28 cellular contexts compared by ENCODE assay signal in the genomic region with DNA sequence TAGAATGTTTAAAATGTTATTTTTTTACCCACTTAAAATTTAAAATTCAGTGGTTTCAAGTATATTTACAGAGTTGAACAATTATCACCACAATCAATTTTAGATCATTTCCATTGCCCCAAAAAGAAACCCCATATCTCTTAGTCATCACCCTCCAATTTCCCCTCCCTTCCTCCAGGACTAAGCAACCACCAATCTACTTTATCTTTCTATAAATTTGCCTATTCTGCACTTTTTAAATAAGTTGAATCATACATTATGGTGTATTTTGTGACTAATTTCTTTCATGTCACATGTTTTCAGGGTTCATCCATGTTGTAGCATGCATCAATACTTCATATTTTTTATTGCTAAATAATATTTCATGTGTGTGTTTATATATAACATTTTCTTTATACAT.
"Had no signal": no experiment of that assay in that cellular context is flagged by ENCODE, and none has a peak within 500 bp of the region (broad histone marks: within the 10 kb centered on the region; RNA-seq: fewer than 3 reads in every experiment).

No MANE protein-coding gene starts in this region.

- H3K9me3 ChIP-seq: esophagus muscularis mucosa, left lung, prostate gland, sigmoid colon, suprapubic skin, transverse colon, upper lobe of right lung had no signal

- H3K27me3 ChIP-seq: esophagus muscularis mucosa, heart right ventricle, left lung, right atrium auricular region, sigmoid colon, suprapubic skin, transverse colon, upper lobe of right lung, uterus had no signal

- FAIRE-seq: endothelial cell of umbilical vein, islet of Langerhans had no signal

- DNase-seq: dermis blood vessel endothelial cell; effector memory CD4-positive, alpha-beta T cell; foreskin melanocyte; glutamatergic neuron; heart right ventricle; hippocampal formation; left cardiac atrium; left lung; mesenchymal stem cell; midbrain; naive thymus-derived CD4-positive, alpha-beta T cell; nephron progenitor cell; nucleus accumbens; sigmoid colon; stimulated activated CD4-positive, alpha-beta T cell treated with anti-CD3 and anti-CD28 coated beads, Interleukin-2, amount 100 ng/mL, for 24 hours; stimulated activated CD4-positive, alpha-beta T cell treated with anti-CD3 and anti-CD28 coated beads, Interleukin-4, amount 100 ng/mL, for 24 hours; transverse colon; upper lobe of right lung; uterus had no signal

- H3K4me3 ChIP-seq: coronary artery, esophagus muscularis mucosa, heart right ventricle, left lung, prostate gland, right atrium auricular region, sigmoid colon, suprapubic skin, transverse colon, upper lobe of right lung, uterus had no signal

- H3K36me3 ChIP-seq: esophagus muscularis mucosa, heart right ventricle, left lung, prostate gland, right atrium auricular region, sigmoid colon, suprapubic skin, transverse colon, upper lobe of right lung, uterus had no signal

- H3K4me3 Mint-ChIP-seq: naive thymus-derived CD4-positive, alpha-beta T cell; nephron progenitor cell; stimulated activated memory B cell treated with anti-CD40 and anti-IgM and Interleukin-4, amounts not matched to agents 10 μg/mL and 1 μg/mL and 100 μg/mL, for 72 hours; stimulated activated naive CD8-positive, alpha-beta T cell treated with anti-CD3 and anti-CD28 coated beads, Interleukin-15, Interleukin-2, amounts not matched to agents 100 ng/mL and 50 ng/mL, for 24 hours had no signal

- H3K4me1 ChIP-seq: esophagus muscularis mucosa, left lung, prostate gland, right atrium auricular region, sigmoid colon, suprapubic skin, transverse colon, upper lobe of right lung, uterus had no signal

- H3K4me1 Mint-ChIP-seq: naive thymus-derived CD4-positive, alpha-beta T cell; nephron progenitor cell; stimulated activated memory B cell treated with anti-CD40 and anti-IgM and Interleukin-4, amounts not matched to agents 10 μg/mL and 1 μg/mL and 100 μg/mL, for 72 hours had no signal

- H3K27ac ChIP-seq: coronary artery, esophagus muscularis mucosa, heart right ventricle, left lung, prostate gland, right atrium auricular region, sigmoid colon, suprapubic skin, transverse colon, upper lobe of right lung, uterus had no signal

- H3K36me3 Mint-ChIP-seq: stimulated activated memory B cell treated with anti-CD40 and anti-IgM and Interleukin-4, amounts not matched to agents 10 μg/mL and 1 μg/mL and 100 μg/mL, for 72 hours had no signal

- ATAC-seq: heart right ventricle; left cardiac atrium; left lung; naive thymus-derived CD4-positive, alpha-beta T cell; stimulated activated memory B cell treated with anti-CD40 and anti-IgM and Interleukin-4, amounts not matched to agents 10 μg/mL and 1 μg/mL and 100 μg/mL, for 72 hours; upper lobe of right lung had no signal

- H3K27ac Mint-ChIP-seq: naive thymus-derived CD4-positive, alpha-beta T cell; nephron progenitor cell; stimulated activated memory B cell treated with anti-CD40 and anti-IgM and Interleukin-4, amounts not matched to agents 10 μg/mL and 1 μg/mL and 100 μg/mL, for 72 hours; stimulated activated naive CD8-positive, alpha-beta T cell treated with anti-CD3 and anti-CD28 coated beads, Interleukin-15, Interleukin-2, amounts not matched to agents 100 ng/mL and 50 ng/mL, for 24 hours had no signal
